32 cellular contexts compared by ENCODE assay signal in the genomic region with DNA sequence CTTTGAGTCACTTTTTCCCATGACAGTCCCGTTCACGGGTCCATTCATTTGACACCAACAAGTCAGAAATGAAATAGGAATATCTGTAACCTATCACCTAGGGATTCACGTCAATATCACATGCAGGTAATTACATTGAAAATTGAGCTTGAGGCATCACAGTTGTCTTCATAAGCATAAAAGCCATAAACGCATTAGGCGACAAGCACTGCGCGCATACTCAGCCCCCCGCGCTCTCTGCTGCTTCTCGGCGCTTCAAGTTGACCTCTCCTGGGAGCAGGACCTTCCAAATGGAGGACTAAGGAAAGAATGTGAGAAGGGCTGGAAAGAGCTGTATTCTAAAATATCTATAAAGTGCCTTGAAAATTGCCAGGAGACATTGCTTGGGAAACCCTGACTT.
"Had no signal": no experiment of that assay in that cellular context is flagged by ENCODE, and none has a peak within 500 bp of the region (broad histone marks: within the 10 kb centered on the region; RNA-seq: fewer than 3 reads in every experiment).

No MANE protein-coding gene starts in this region.

- H3K27ac Mint-ChIP-seq: activated CD4-positive, alpha-beta memory T cell treated with anti-CD3 and anti-CD28 coated beads for 36 hours; activated CD4-positive, alpha-beta T cell treated with anti-CD3 and anti-CD28 coated beads, Interleukin-2, amount 10 ng/mL, durations not matched to agents 7 days and 5 days; activated naive CD4-positive, alpha-beta T cell treated with anti-CD3 and anti-CD28 coated beads for 36 hours; activated naive CD4-positive, alpha-beta T cell treated with anti-CD3 and anti-CD28 coated beads, Interleukin-2, amount 50 U/mL, for 72 hours; activated T-helper 1 cell treated with anti-CD3 and anti-CD28 coated beads, Interleukin-12 subunit alpha, Interleukin-12 subunit beta, Interleukin-2, Interleukin-4 antibody, amounts not matched to agents 30 ng/mL and 10 ng/mL and 1 ng/mL, durations not matched to agents 14 hours and 24 hours and 36 hours; IgD-negative memory B cell had no signal

- H3K9me3 ChIP-seq: adrenal gland, body of pancreas, breast epithelium, MG63, SJCRH30, SK-N-SH had no signal

- H3K4me2 ChIP-seq: SK-N-SH had no signal

- H3K27me3 Mint-ChIP-seq: activated CD4-positive, alpha-beta memory T cell treated with anti-CD3 and anti-CD28 coated beads for 36 hours; activated CD4-positive, alpha-beta T cell treated with anti-CD3 and anti-CD28 coated beads, Interleukin-2, amount 10 ng/mL, durations not matched to agents 7 days and 5 days; IgD-negative memory B cell had no signal

- H3K9me2 ChIP-seq: SK-N-SH had no signal

- DNase-seq: activated CD4-positive, alpha-beta memory T cell treated with anti-CD3 and anti-CD28 coated beads for 36 hours; activated CD4-positive, alpha-beta T cell treated with anti-CD3 and anti-CD28 coated beads, Interleukin-2, amount 10 ng/mL, durations not matched to agents 7 days and 5 days; activated CD4-positive, CD25-positive, alpha-beta regulatory T cell; activated CD8-positive, alpha-beta memory T cell treated with anti-CD3 and anti-CD28 coated beads, Interleukin-2, amount 50 U/mL, for 4 hours; activated gamma-delta T cell treated with Interleukin-2 at 50 U/mL for 16 hours; activated naive CD4-positive, alpha-beta T cell treated with anti-CD3 and anti-CD28 coated beads for 36 hours; activated T-cell treated with anti-CD3 and anti-CD28 coated beads for 4 hours; activated T-cell treated with anti-CD3 and anti-CD28 coated beads, Interleukin-2, amount 50 U/mL, for 4 hours; body of pancreas; Kasumi-1; KBM-7; MG63; NCI-H1048; NCI-H1105 treated with DMSO at 0.1 percent for 48 hours; NCI-H1436; NCI-H1694; NCI-H1930; NCI-H345; NCI-H526; NCI-H748 treated with DMSO at 0.1 percent for 48 hours; NK-92 treated with Interleukin-12 subunit alpha and Interleukin-12 subunit beta, amount 100 ng/mL, for 24 hours; OCI-M1; SHP77; SJCRH30; SK-N-SH; T1000; WERI-Rb-1 had no signal

- H3K9me3 Mint-ChIP-seq: activated CD4-positive, alpha-beta memory T cell treated with anti-CD3 and anti-CD28 coated beads for 36 hours; activated CD4-positive, alpha-beta T cell treated with anti-CD3 and anti-CD28 coated beads, Interleukin-2, amount 10 ng/mL, durations not matched to agents 7 days and 5 days; activated naive CD4-positive, alpha-beta T cell treated with anti-CD3 and anti-CD28 coated beads for 36 hours; activated naive CD4-positive, alpha-beta T cell treated with anti-CD3 and anti-CD28 coated beads, Interleukin-2, amount 50 U/mL, for 72 hours; activated T-cell treated with anti-CD3 and anti-CD28 coated beads, Interleukin-2, amount 50 U/mL, for 4 hours; activated T-helper 1 cell treated with anti-CD3 and anti-CD28 coated beads, Interleukin-12 subunit alpha, Interleukin-12 subunit beta, Interleukin-2, Interleukin-4 antibody, amounts not matched to agents 30 ng/mL and 10 ng/mL and 1 ng/mL, durations not matched to agents 14 hours and 24 hours and 36 hours; IgD-negative memory B cell had no signal

- H3K27me3 ChIP-seq: adrenal gland, body of pancreas, breast epithelium, MG63, SJCRH30 had no signal

- ATAC-seq: activated naive CD4-positive, alpha-beta T cell treated with anti-CD3 and anti-CD28 coated beads, Interleukin-2, amount 50 U/mL, for 72 hours; activated T-cell treated with anti-CD3 and anti-CD28 coated beads, Interleukin-2, amount 50 U/mL, for 4 hours; body of pancreas had no signal

- H3K4me1 Mint-ChIP-seq: activated CD4-positive, alpha-beta T cell treated with anti-CD3 and anti-CD28 coated beads, Interleukin-2, amount 10 ng/mL, durations not matched to agents 7 days and 5 days had no signal

- H3K4me3 Mint-ChIP-seq: activated CD4-positive, alpha-beta memory T cell treated with anti-CD3 and anti-CD28 coated beads for 36 hours; activated CD4-positive, alpha-beta T cell treated with anti-CD3 and anti-CD28 coated beads, Interleukin-2, amount 10 ng/mL, durations not matched to agents 7 days and 5 days; activated naive CD4-positive, alpha-beta T cell treated with anti-CD3 and anti-CD28 coated beads for 36 hours; activated T-cell treated with anti-CD3 and anti-CD28 coated beads, Interleukin-2, amount 50 U/mL, for 4 hours; activated T-helper 1 cell treated with anti-CD3 and anti-CD28 coated beads, Interleukin-12 subunit alpha, Interleukin-12 subunit beta, Interleukin-2, Interleukin-4 antibody, amounts not matched to agents 30 ng/mL and 10 ng/mL and 1 ng/mL, durations not matched to agents 14 hours and 24 hours and 36 hours had no signal

- H3K36me3 Mint-ChIP-seq: activated CD4-positive, alpha-beta memory T cell treated with anti-CD3 and anti-CD28 coated beads for 36 hours; activated naive CD4-positive, alpha-beta T cell treated with anti-CD3 and anti-CD28 coated beads, Interleukin-2, amount 50 U/mL, for 72 hours; IgD-negative memory B cell had no signal

- H3K27ac ChIP-seq: adrenal gland, body of pancreas, breast epithelium, SJCRH30, WERI-Rb-1 had no signal

- H3K36me3 ChIP-seq: adrenal gland, breast epithelium, MG63, SJCRH30, WERI-Rb-1 had no signal

- H3K4me3 ChIP-seq: adrenal gland, body of pancreas, breast epithelium, MG63, SJCRH30 had no signal

- H3K4me1 ChIP-seq: body of pancreas, breast epithelium, SJCRH30 had no signal
